Comparison of ENCODE assay signal across 22 cellular contexts in the genomic region with DNA sequence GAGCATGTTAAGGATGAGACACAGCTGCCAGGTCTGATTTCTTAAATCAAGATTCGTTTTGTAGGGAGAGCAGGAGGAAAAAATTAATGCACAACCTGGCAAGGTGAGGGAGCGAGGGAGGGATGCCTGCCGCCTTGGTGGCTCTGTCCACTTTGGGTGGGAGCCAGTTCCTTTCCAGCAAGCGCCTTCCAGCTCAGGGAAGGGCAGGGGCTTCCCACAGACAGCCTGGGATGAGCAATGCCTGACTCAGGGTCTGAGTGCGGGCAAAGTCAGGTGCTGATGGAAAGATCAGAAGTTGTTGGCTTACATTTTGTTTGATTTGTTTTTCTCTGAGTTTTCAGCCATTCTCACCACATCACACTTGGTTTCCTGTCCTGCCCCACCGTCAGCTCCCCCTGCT.
"Had no signal": no experiment of that assay in that cellular context is flagged by ENCODE, and none has a peak within 500 bp of the region (broad histone marks: within the 10 kb centered on the region; RNA-seq: fewer than 3 reads in every experiment).

No MANE protein-coding gene starts in this region.

- H3K79me2 ChIP-seq: hepatocyte, parathyroid adenoma had no signal

- H3K27ac ChIP-seq: dorsolateral prefrontal cortex, hepatocyte, left lung, neutrophil, parathyroid adenoma, right lobe of liver, transverse colon, upper lobe of right lung, uterus had no signal

- ATAC-seq: natural killer cell treated with Interleukin-12 subunit alpha and Interleukin-12 subunit beta and Interleukin-15 and Interleukin-18, amount 100 ng/mL, for 72 hours; stimulated activated naive B cell treated with anti-CD40 and anti-IgM and Interleukin-4, amounts not matched to agents 10 μg/mL and 1 μg/mL and 100 μg/mL, for 72 hours had no signal

- H3K9ac ChIP-seq: parathyroid adenoma had no signal

- H2AFZ ChIP-seq: hepatocyte, parathyroid adenoma had no signal

- H3K4me2 ChIP-seq: hepatocyte had no signal

- H3K27me3 ChIP-seq: right lobe of liver, uterus had no signal

- H3K9me3 ChIP-seq: left lung, mucosa of descending colon, neutrophil, right lobe of liver, transverse colon, upper lobe of right lung, uterus had no signal

- H3K36me3 ChIP-seq: left lung, neutrophil, right lobe of liver, transverse colon, upper lobe of right lung, uterus had no signal

- H3K4me3 ChIP-seq: dorsolateral prefrontal cortex, hepatocyte, left lung, mucosa of descending colon, right lobe of liver, transverse colon, upper lobe of right lung, uterus had no signal

- DNase-seq: effector CD4-positive, alpha-beta T cell; head of caudate nucleus; kidney; left cardiac atrium; left lung; mesenchymal stem cell; mucosa of descending colon; naive B cell; right lobe of liver; small intestine; stimulated activated CD4-positive, alpha-beta T cell treated with anti-CD3 and anti-CD28 coated beads, Interleukin-15, amount 100 ng/mL, for 24 hours; stimulated activated CD4-positive, alpha-beta T cell treated with anti-CD3 and anti-CD28 coated beads, Interleukin-2, amount 100 ng/mL, for 48 hours; stimulated activated naive B cell treated with anti-CD40 and anti-IgM and Interleukin-4, amounts not matched to agents 10 μg/mL and 1 μg/mL and 100 μg/mL, for 72 hours; transverse colon; upper lobe of right lung; uterus had no signal

- FAIRE-seq: frontal cortex, kidney, small intestine had no signal

- H3K4me1 ChIP-seq: left lung, parathyroid adenoma, right lobe of liver, transverse colon, upper lobe of right lung, uterus had no signal
